ENCODE assay signal across 21 cellular contexts in the genomic region with DNA sequence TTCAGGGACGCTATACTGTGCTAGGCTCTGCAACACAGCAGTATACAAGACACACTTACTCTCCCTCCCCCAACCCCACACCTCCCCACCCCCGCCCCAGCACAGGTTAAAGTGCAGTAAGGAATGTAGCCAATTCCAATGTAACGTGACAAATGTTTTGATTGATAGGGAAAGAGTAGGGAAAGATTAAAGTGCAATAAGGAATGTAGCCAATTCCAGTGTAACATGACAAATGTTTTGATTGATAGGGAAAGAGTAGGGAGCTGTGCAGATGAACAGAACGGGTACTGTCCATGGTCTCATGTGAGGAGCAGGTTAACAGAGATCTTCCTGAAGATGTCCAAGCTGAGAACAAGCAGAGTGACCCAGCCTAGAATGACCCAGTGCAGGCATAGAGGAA.
"Had no signal": no experiment of that assay in that cellular context is flagged by ENCODE, and none has a peak within 500 bp of the region (broad histone marks: within the 10 kb centered on the region; RNA-seq: fewer than 3 reads in every experiment).

No MANE protein-coding gene starts in this region.

- H3K27me3 ChIP-seq: colonic mucosa, gastroesophageal sphincter, neutrophil, stomach, transverse colon had no signal

- H3K9me3 ChIP-seq: colonic mucosa, esophagus squamous epithelium, gastroesophageal sphincter, left ventricle myocardium inferior, neutrophil, psoas muscle, stomach, thoracic aorta, transverse colon had no signal

- DNase-seq: colonic mucosa; dermis blood vessel endothelial cell; esophagus squamous epithelium; foreskin fibroblast; glutamatergic neuron; islet precursor cell; left ventricle myocardium inferior; mesendoderm; naive B cell; psoas muscle; retina; stimulated activated CD4-positive, alpha-beta T cell treated with anti-CD3 and anti-CD28 coated beads, Interleukin-2, amount 100 ng/mL, for 24 hours; stimulated activated naive CD4-positive, alpha-beta T cell; stomach; substantia nigra; transverse colon had no signal

- H3K4me3 ChIP-seq: colonic mucosa, esophagus squamous epithelium, gastroesophageal sphincter, left ventricle myocardium inferior, lung, psoas muscle, stomach, thoracic aorta, transverse colon had no signal

- H3K27ac ChIP-seq: colonic mucosa, esophagus squamous epithelium, gastroesophageal sphincter, left ventricle myocardium inferior, neutrophil, psoas muscle, stomach, thoracic aorta, transverse colon had no signal

- ATAC-seq: gastroesophageal sphincter, psoas muscle, sciatic nerve had no signal

- H3K4me1 ChIP-seq: colonic mucosa, esophagus squamous epithelium, gastroesophageal sphincter, left ventricle myocardium inferior, psoas muscle, stomach, transverse colon had no signal

- H3K36me3 ChIP-seq: colonic mucosa, esophagus squamous epithelium, gastroesophageal sphincter, left ventricle myocardium inferior, neutrophil, stomach, thoracic aorta, transverse colon had no signal
